In the genomic region with DNA sequence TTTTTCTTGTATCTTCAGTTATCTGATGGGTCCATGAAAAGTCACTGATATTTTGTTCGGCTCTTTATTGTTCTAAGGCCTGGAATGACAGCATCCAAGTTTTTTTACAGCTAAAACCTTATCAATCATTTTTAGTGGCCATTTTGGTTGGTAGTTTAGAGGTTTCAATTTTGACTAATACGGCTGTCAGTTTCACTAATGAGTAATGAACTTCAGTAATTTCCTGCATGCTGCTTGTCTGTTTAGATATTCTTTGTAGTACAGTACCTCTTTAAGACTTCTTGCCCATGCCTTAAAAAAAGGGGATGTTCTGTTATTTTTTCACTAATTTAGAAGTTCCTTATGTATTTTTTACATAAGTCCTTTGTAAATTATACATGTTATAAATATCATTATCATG, we compare ENCODE assay signal across 32 cellular contexts.
"Had no signal": no experiment of that assay in that cellular context is flagged by ENCODE, and none has a peak within 500 bp of the region (broad histone marks: within the 10 kb centered on the region; RNA-seq: fewer than 3 reads in every experiment).

No MANE protein-coding gene starts in this region.

- H3K4me1 Mint-ChIP-seq: activated CD4-positive, alpha-beta T cell treated with anti-CD3 and anti-CD28 coated beads for 36 hours; activated CD4-positive, alpha-beta T cell treated with anti-CD3 and anti-CD28 coated beads, Interleukin-2, amount 10 ng/mL, durations not matched to agents 7 days and 5 days; brain; WTC11 had no signal

- FAIRE-seq: astrocyte, bronchial epithelial cell, RCC 7860, TTC549 had no signal

- H3K4me3 Mint-ChIP-seq: activated CD4-positive, alpha-beta T cell treated with anti-CD3 and anti-CD28 coated beads for 36 hours; activated CD4-positive, alpha-beta T cell treated with anti-CD3 and anti-CD28 coated beads, Interleukin-2, amount 10 ng/mL, durations not matched to agents 7 days and 5 days; activated CD8-positive, alpha-beta T cell treated with anti-CD3 and anti-CD28 coated beads, Interleukin-2, amount 10 ng/mL, durations not matched to agents 7 days and 5 days; activated naive CD4-positive, alpha-beta T cell treated with anti-CD3 and anti-CD28 coated beads for 36 hours; activated T-cell treated with anti-CD3 and anti-CD28 coated beads, Interleukin-2, amount 50 U/mL, for 24 hours; brain; T-helper 1 cell treated with Interleukin-12 subunit alpha and Interleukin-12 subunit beta and Interleukin-4 antibody, amounts not matched to agents 30 μg/mL and 1 μg/mL, for 36 hours; T-helper 2 cell treated with Interferon-gamma antibody and Interleukin-4, amounts not matched to agents 5 μg/mL and 100 μg/mL, for 36 hours; WTC11 had no signal

- H3K9me3 Mint-ChIP-seq: activated CD4-positive, alpha-beta T cell treated with anti-CD3 and anti-CD28 coated beads, Interleukin-2, amount 10 ng/mL, durations not matched to agents 7 days and 5 days; activated naive CD4-positive, alpha-beta T cell treated with anti-CD3 and anti-CD28 coated beads for 36 hours; activated naive CD4-positive, alpha-beta T cell treated with anti-CD3 and anti-CD28 coated beads, Interleukin-2, amount 50 U/mL, for 72 hours; activated T-cell treated with anti-CD3 and anti-CD28 coated beads, Interleukin-2, amount 50 U/mL, for 24 hours; activated T-helper 2 cell treated with anti-CD3 and anti-CD28 coated beads, Interferon-gamma antibody, Interleukin-2, Interleukin-4, amounts not matched to agents 10 μg/mL and 5 μg/mL and 100 μg/mL, durations not matched to agents 14 hours and 24 hours and 36 hours; brain; T-helper 1 cell treated with Interleukin-12 subunit alpha and Interleukin-12 subunit beta and Interleukin-4 antibody, amounts not matched to agents 30 μg/mL and 1 μg/mL, for 36 hours; T-helper 2 cell treated with Interferon-gamma antibody and Interleukin-4, amounts not matched to agents 5 μg/mL and 100 μg/mL, for 36 hours; WTC11 had no signal

- H3K4me1 ChIP-seq: adrenal gland had no signal

- H3K27ac Mint-ChIP-seq: activated CD4-positive, alpha-beta T cell treated with anti-CD3 and anti-CD28 coated beads for 36 hours; activated CD4-positive, alpha-beta T cell treated with anti-CD3 and anti-CD28 coated beads, Interleukin-2, amount 10 ng/mL, durations not matched to agents 7 days and 5 days; activated CD8-positive, alpha-beta T cell treated with anti-CD3 and anti-CD28 coated beads, Interleukin-2, amount 10 ng/mL, durations not matched to agents 7 days and 5 days; activated naive CD4-positive, alpha-beta T cell treated with anti-CD3 and anti-CD28 coated beads for 36 hours; activated naive CD4-positive, alpha-beta T cell treated with anti-CD3 and anti-CD28 coated beads, Interleukin-2, amount 50 U/mL, for 72 hours; activated T-cell treated with anti-CD3 and anti-CD28 coated beads, Interleukin-2, amount 50 U/mL, for 24 hours; activated T-helper 2 cell treated with anti-CD3 and anti-CD28 coated beads, Interferon-gamma antibody, Interleukin-2, Interleukin-4, amounts not matched to agents 10 μg/mL and 5 μg/mL and 100 μg/mL, durations not matched to agents 14 hours and 24 hours and 36 hours; brain; T-helper 1 cell treated with Interleukin-12 subunit alpha and Interleukin-12 subunit beta and Interleukin-4 antibody, amounts not matched to agents 30 μg/mL and 1 μg/mL, for 36 hours; T-helper 2 cell treated with Interferon-gamma antibody and Interleukin-4, amounts not matched to agents 5 μg/mL and 100 μg/mL, for 36 hours; WTC11 had no signal

- H3K27ac ChIP-seq: adrenal gland, PC-9 had no signal

- ATAC-seq: activated CD4-positive, alpha-beta T cell treated with anti-CD3 and anti-CD28 coated beads for 36 hours; activated CD4-positive, CD25-positive, alpha-beta regulatory T cell treated with anti-CD3 and anti-CD28 coated beads, Interleukin-2, amount 50 U/mL, for 24 hours; activated CD8-positive, alpha-beta T cell treated with anti-CD3 and anti-CD28 coated beads, Interleukin-2, amount 10 ng/mL, durations not matched to agents 7 days and 5 days; activated naive CD4-positive, alpha-beta T cell treated with anti-CD3 and anti-CD28 coated beads, Interleukin-2, amount 50 U/mL, for 72 hours; WTC11 had no signal

- H3K27me3 Mint-ChIP-seq: activated CD4-positive, alpha-beta T cell treated with anti-CD3 and anti-CD28 coated beads for 36 hours; activated CD4-positive, alpha-beta T cell treated with anti-CD3 and anti-CD28 coated beads, Interleukin-2, amount 10 ng/mL, durations not matched to agents 7 days and 5 days; activated T-cell treated with anti-CD3 and anti-CD28 coated beads, Interleukin-2, amount 50 U/mL, for 24 hours; brain had no signal

- H3K27me3 ChIP-seq: adrenal gland had no signal

- H3K36me3 Mint-ChIP-seq: activated naive CD4-positive, alpha-beta T cell treated with anti-CD3 and anti-CD28 coated beads, Interleukin-2, amount 50 U/mL, for 72 hours; brain; WTC11 had no signal

- H2AFZ ChIP-seq: PC-9 had no signal

- H3K36me3 ChIP-seq: adrenal gland had no signal

- H3K4me2 ChIP-seq: PC-9 had no signal

- H3K4me3 ChIP-seq: adrenal gland, PC-9 had no signal

- H3K9me3 ChIP-seq: adrenal gland had no signal

- DNase-seq: activated CD4-positive, alpha-beta T cell treated with anti-CD3 and anti-CD28 coated beads for 36 hours; activated CD4-positive, alpha-beta T cell treated with anti-CD3 and anti-CD28 coated beads, Interleukin-2, amount 10 ng/mL, durations not matched to agents 7 days and 5 days; activated CD4-positive, alpha-beta T cell treated with anti-CD3 and anti-CD28 coated beads, Interleukin-2, amount 50 U/mL, for 48 hours; activated CD8-positive, alpha-beta T cell treated with anti-CD3 and anti-CD28 coated beads, Interleukin-2, amount 10 ng/mL, durations not matched to agents 7 days and 5 days; activated gamma-delta T cell; activated naive CD4-positive, alpha-beta T cell treated with anti-CD3 and anti-CD28 coated beads for 36 hours; activated T-cell treated with anti-CD3 and anti-CD28 coated beads, Interleukin-2, amount 50 U/mL, for 24 hours; adrenal gland; caudate nucleus; cerebellar nuclear complex; NCI-H1105; NCI-H1417 treated with DMSO at 0.1 percent for 48 hours; NCI-H1694 treated with DMSO at 0.1 percent for 48 hours; NCI-H2029 treated with DMSO at 0.1 percent for 48 hours; NCI-H2107; NCI-H2171; NCI-H510A; NCI-H526; NCI-H748 treated with DMSO at 0.1 percent for 48 hours; PC-9; Right ventricle myocardium superior had no signal
